24 cellular contexts compared by ENCODE assay signal in genomic region chr22:31326877-31327276, GRCh38.
"Had no signal": no experiment of that assay in that cellular context is flagged by ENCODE, and none has a peak within 500 bp of the region (broad histone marks: within the 10 kb centered on the region; RNA-seq: fewer than 3 reads in every experiment).

No MANE protein-coding gene starts in this region.

- H3K27me3 ChIP-seq: brain microvascular endothelial cell, cardiac muscle cell, Peyer's patch, SJSA1 had no signal

- H3K4me1 ChIP-seq: Peyer's patch, SJSA1 had no signal

- H3K4me3 Mint-ChIP-seq: activated CD4-positive, alpha-beta memory T cell treated with anti-CD3 and anti-CD28 coated beads for 36 hours; activated CD4-positive, alpha-beta T cell treated with anti-CD3 and anti-CD28 coated beads, Interleukin-2, amount 10 ng/mL, durations not matched to agents 7 days and 5 days had no signal

- H3K27ac ChIP-seq: brain microvascular endothelial cell, cardiac muscle cell, Peyer's patch, SJSA1 had no signal

- H3K4me3 ChIP-seq: cardiac muscle cell, Peyer's patch, SJSA1 had no signal

- H3K27me3 Mint-ChIP-seq: activated CD4-positive, alpha-beta memory T cell treated with anti-CD3 and anti-CD28 coated beads for 36 hours; activated CD4-positive, alpha-beta T cell treated with anti-CD3 and anti-CD28 coated beads, Interleukin-2, amount 10 ng/mL, durations not matched to agents 7 days and 5 days had no signal

- H3K27ac Mint-ChIP-seq: activated CD4-positive, alpha-beta memory T cell treated with anti-CD3 and anti-CD28 coated beads for 36 hours; activated CD4-positive, alpha-beta T cell treated with anti-CD3 and anti-CD28 coated beads, Interleukin-2, amount 10 ng/mL, durations not matched to agents 7 days and 5 days had no signal

- H3K9me3 Mint-ChIP-seq: activated CD4-positive, alpha-beta memory T cell treated with anti-CD3 and anti-CD28 coated beads for 36 hours; activated CD4-positive, alpha-beta T cell treated with anti-CD3 and anti-CD28 coated beads, Interleukin-2, amount 10 ng/mL, durations not matched to agents 7 days and 5 days had no signal

- H3K9me3 ChIP-seq: Peyer's patch, SJSA1 had no signal

- ATAC-seq: SK-N-SH treated with all-trans-retinoic acid at 6 μM for 48 hours had no signal

- DNase-seq: activated CD4-positive, alpha-beta memory T cell treated with anti-CD3 and anti-CD28 coated beads for 36 hours; activated CD4-positive, alpha-beta T cell treated with anti-CD3 and anti-CD28 coated beads, Interleukin-2, amount 10 ng/mL, durations not matched to agents 7 days and 5 days; activated CD4-positive, CD25-positive, alpha-beta regulatory T cell; activated CD8-positive, alpha-beta memory T cell treated with anti-CD3 and anti-CD28 coated beads for 24 hours; activated naive CD4-positive, alpha-beta T cell treated with Interleukin-2 at 50 U/mL for 16 hours; amygdala; brain microvascular endothelial cell; cerebellar nuclear complex; MM.1S; NCI-H1105; NCI-H1436; NCI-H1694 treated with DMSO at 0.1 percent for 48 hours; NCI-H2029 treated with DMSO at 0.1 percent for 48 hours; NCI-H345; NCI-H510A treated with DMSO at 0.1 percent for 48 hours; NCI-H69; NK-92 treated with Interleukin-12 subunit alpha and Interleukin-12 subunit beta, amount 100 ng/mL, for 24 hours; Peyer's patch; SHP77; SW 1271; T-helper 9 cell had no signal
